ENCODE assay signal across 1 cellular context in the genomic region with DNA sequence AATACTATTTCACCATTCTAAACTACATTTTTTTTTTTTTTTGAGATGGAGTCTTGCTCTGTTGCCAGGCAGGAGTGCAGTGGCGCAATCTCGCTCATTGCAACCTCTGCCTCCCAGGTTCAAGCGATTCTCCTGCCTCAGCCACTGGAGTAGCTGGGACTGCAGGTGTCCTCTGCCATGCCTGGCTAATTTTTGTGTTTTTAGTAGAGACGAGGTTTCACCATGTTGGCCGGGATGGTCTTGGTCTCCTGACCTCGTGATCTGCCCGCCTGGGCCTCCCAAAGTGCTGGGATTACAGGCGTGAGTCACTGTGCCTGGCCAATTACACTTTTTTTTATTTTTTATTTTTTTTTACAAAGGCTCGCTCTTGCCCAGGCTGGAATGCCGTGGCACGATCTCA.
TF ChIP-seq lines count a peak whose summit lies in the region.

No MANE protein-coding gene starts in this region.

TF ChIP-seq in HepG2, 621 proteins besides CTCF, POLR2A, EP300 and RAD21:
- TF ChIP-seq RFX5 (IDR thresholded peaks at IDR 0.05; ENCODE audit: low read depth, low read length) (peak; percentile 66; the same call in 1 of the 2 replicates), CEBPB (IDR thresholded peaks at IDR 0.05; ENCODE audit: borderline replicate concordance, low read depth, low read length) (0 out of 2 replicates have a peak, but pooled peaks have one; percentile 5), FOSL2 (CRISPR knock-in tag; IDR thresholded peaks at IDR 0.05) (peak; percentile 36; the same call in 1 of the 2 replicates)
